ENCODE assay signal across 26 cellular contexts in genomic region chr17:56367381-56367780, GRCh38.
DNase-seq lines count a peak whose midpoint lies in the region; ATAC-seq and TF ChIP-seq lines count a peak whose summit lies in the region.
"Had no signal": no experiment of that assay in that cellular context is flagged by ENCODE, and none has a peak within 500 bp of the region (broad histone marks: within the 10 kb centered on the region; RNA-seq: fewer than 3 reads in every experiment).

No MANE protein-coding gene starts in this region.

- H3K4me1 ChIP-seq in H9 (ENCODE audit: insufficient read depth, low read length) = peaks cover 4% of the 10 kb centered on the region; the same call in 1 of the 2 replicates
- peaks cover 3% of the 10 kb centered on the region for H3K4me1 ChIP-seq in mesendoderm (ENCODE audit: control insufficient read depth, low read depth, low read length)

- no peaks in the 10 kb centered on the region for H3K36me3 ChIP-seq in mesendoderm (ENCODE audit: control insufficient read depth, insufficient read depth, low read length)
- H3K36me3 ChIP-seq: BLaER1 had no signal

- ATAC-seq in GM19455 (IDR thresholded peaks at IDR 0.05; ENCODE audit: unreplicated experiment) (no peak), GM21723 (IDR thresholded peaks at IDR 0.05; ENCODE audit: unreplicated experiment) (no peak)
- ATAC-seq: GM12878, HepG2 had no signal

- H4K8ac ChIP-seq in H9 (replicated peaks; ENCODE audit: insufficient read length, low read depth, low read length) (no peak overlapping the region), mesendoderm (ENCODE audit: low read depth, low read length) (no peak overlapping the region)

- H2BK12ac ChIP-seq in H9 (ENCODE audit: insufficient read length, low read depth, low read length) = no peak overlapping the region

- H3K27ac ChIP-seq in H9 (ENCODE audit: insufficient read length, low read depth, low read length) = no peak overlapping the region
- H3K27ac ChIP-seq in mesendoderm (ENCODE audit: low read depth, low read length) = no peak overlapping the region
- H3K27ac ChIP-seq: BLaER1, RWPE1 had no signal

- no peaks in the 10 kb centered on the region for H3K9me3 ChIP-seq in H9 (ENCODE audit: control insufficient read depth, low read depth, low read length)
- H3K9me3 ChIP-seq: BLaER1, SK-N-SH had no signal

- H3K27ac Mint-ChIP-seq in H9 (0 out of 7 replicates have a peak overlapping the region, but pooled peaks of 1 of the 3 experiments have one; percentile 7), progenitor cell of endocrine pancreas (peak overlapping the region; percentile 57)
- H3K27ac Mint-ChIP-seq: CD4-positive, CD25-positive, alpha-beta regulatory T cell had no signal

- H3T11ph ChIP-seq in H9 (ENCODE audit: low read length) = no peak overlapping the region

- no CpG with 5 or more reads among the region's 1 CpG for WGBS in H9 (ENCODE audit: extremely low coverage, insufficient read length, low lambda C conversion rate)
- WGBS in mesendoderm (ENCODE audit: extremely low coverage, insufficient coverage, low lambda C conversion rate) = no CpG with 5 or more reads among the region's 1 CpG

- H2BK15ac ChIP-seq in H9 (ENCODE audit: low read depth, low read length) (no peak overlapping the region), mesendoderm (replicated peaks; ENCODE audit: low read depth) (no peak overlapping the region)

- H3K56ac ChIP-seq in H9 (ENCODE audit: insufficient read length, low read depth, low read length) (no peak overlapping the region), mesendoderm (ENCODE audit: low read length) (no peak overlapping the region)

- H3K27me3 ChIP-seq in H9 (ENCODE audit: insufficient read depth, low read length) = no peaks in the 10 kb centered on the region
- no peaks in the 10 kb centered on the region for H3K27me3 ChIP-seq in mesendoderm (ENCODE audit: insufficient read depth, low read length, poor library complexity)
- H3K27me3 ChIP-seq: BLaER1 had no signal

- H4K91ac ChIP-seq in H9 (ENCODE audit: insufficient read length, low read depth, low read length) = no peak overlapping the region

- TF ChIP-seq CTCF in H9 (conservative IDR thresholded peaks at IDR 0.05) = no peak
- TF ChIP-seq CTCF in progenitor cell of endocrine pancreas (IDR thresholded peaks at IDR 0.05; ENCODE audit: unreplicated experiment) = no peak

- H3K9ac ChIP-seq in H9 (ENCODE audit: extremely low read depth, insufficient read length, low read length) (no peak overlapping the region), mesendoderm (ENCODE audit: low read length) (no peak overlapping the region)
- H3K9ac ChIP-seq: BLaER1, SK-N-SH had no signal

- no peaks in the 10 kb centered on the region for H3K27me3 Mint-ChIP-seq in H9 (ENCODE audit: low read depth)
- H3K27me3 Mint-ChIP-seq in progenitor cell of endocrine pancreas = no peaks in the 10 kb centered on the region

- H2BK20ac ChIP-seq in H9 (ENCODE audit: low read depth, low read length, poor library complexity, severe bottlenecking) = no peak overlapping the region

- H3K36me3 Mint-ChIP-seq in H9 (ENCODE audit: insufficient read depth in 1 of 3, low read depth in 3 of 3) (no peaks in the 10 kb centered on the region), progenitor cell of endocrine pancreas (ENCODE audit: insufficient read depth) (no peaks in the 10 kb centered on the region)
- H3K36me3 Mint-ChIP-seq: CD4-positive, CD25-positive, alpha-beta regulatory T cell had no signal

- H3K4me3 Mint-ChIP-seq in H9 (no peak overlapping the region), progenitor cell of endocrine pancreas (ENCODE audit: low read depth) (no peak overlapping the region)
- H3K4me3 Mint-ChIP-seq: CD4-positive, CD25-positive, alpha-beta regulatory T cell had no signal

- no peaks in the 10 kb centered on the region for H3K79me2 ChIP-seq in H9 (ENCODE audit: insufficient read depth, low read length)
- no peaks in the 10 kb centered on the region for H3K79me2 ChIP-seq in mesendoderm (ENCODE audit: control insufficient read depth, insufficient read depth, low read length)

- H3K18ac ChIP-seq in H9 (ENCODE audit: insufficient read length, low read depth, low read length) (no peak overlapping the region), mesendoderm (ENCODE audit: low read length) (no peak overlapping the region)

- no peak overlapping the region for H2BK120ac ChIP-seq in H9 (ENCODE audit: low read depth, low read length, poor library complexity, severe bottlenecking)
- H2BK120ac ChIP-seq in mesendoderm (ENCODE audit: low read depth, low read length) = no peak overlapping the region

- H3K9me3 Mint-ChIP-seq in H9 (no peaks in the 10 kb centered on the region; a peak in 1 of 5 replicates), progenitor cell of endocrine pancreas (ENCODE audit: low read depth) (peaks cover 3% of the 10 kb centered on the region)

- H2AK5ac ChIP-seq in H9 (ENCODE audit: insufficient read length, low read length) (no peak overlapping the region), mesendoderm (ENCODE audit: low read length) (no peak overlapping the region)

- no peak overlapping the region for H2BK5ac ChIP-seq in H9 (ENCODE audit: insufficient read length, low read length)
- no peak overlapping the region for H2BK5ac ChIP-seq in mesendoderm (ENCODE audit: low read length)

- H3K4me3 ChIP-seq in mesendoderm (ENCODE audit: low read length) = no peak overlapping the region
- H3K4me3 ChIP-seq: BLaER1, GM12878 had no signal

- DNase-seq in H9 (no peak), ecto neural progenitor cell (ENCODE audit: low spot score) (peak; percentile 56), mesendoderm (peak; percentile 49), progenitor cell of endocrine pancreas (ENCODE audit: low spot score, unreplicated experiment) (no peak), SK-N-DZ (ENCODE audit: low spot score) (no peak), medulla oblongata (ENCODE audit: extremely low spot score) (no peak)
- DNase-seq: CD4-positive, CD25-positive, alpha-beta regulatory T cell; COR-L47; DMS53; GDM1; NCI-H1105; NCI-H1436 treated with DMSO at 0.1 percent for 48 hours; NCI-H187 treated with DMSO at 0.1 percent for 48 hours; NCI-H446 treated with DMSO at 0.1 percent for 48 hours; NCI-H526; NCI-H82; NK-92 treated with Interleukin-12 subunit alpha and Interleukin-12 subunit beta, amount 100 ng/mL, for 24 hours; SHP77; SK-N-SH; SW 1271 had no signal

- no peak overlapping the region for H3K4me2 ChIP-seq in H9 (ENCODE audit: insufficient read depth, insufficient read length, low read length)
- no peak overlapping the region for H3K4me2 ChIP-seq in mesendoderm (ENCODE audit: low read length)
- H3K4me2 ChIP-seq: BLaER1, SK-N-SH had no signal

- H4K5ac ChIP-seq in H9 (ENCODE audit: insufficient read length, low read depth, low read length) (no peak overlapping the region), mesendoderm (ENCODE audit: low read length) (no peak overlapping the region)

- H4K20me1 ChIP-seq in H9 (ENCODE audit: control insufficient read depth, insufficient read depth, insufficient read length) = no peaks in the 10 kb centered on the region
- H4K20me1 ChIP-seq: BLaER1 had no signal

- no peak overlapping the region for H3K23ac ChIP-seq in H9 (ENCODE audit: insufficient read length, low read depth, low read length)
- H3K23ac ChIP-seq in mesendoderm (ENCODE audit: low read length) = no peak overlapping the region

- H3K79me1 ChIP-seq in H9 (ENCODE audit: insufficient read depth, low read depth, low read length, poor library complexity, severe bottlenecking) = no peaks in the 10 kb centered on the region
- no peaks in the 10 kb centered on the region for H3K79me1 ChIP-seq in mesendoderm (ENCODE audit: low read length)

- no peak overlapping the region for H3K4ac ChIP-seq in H9 (ENCODE audit: low read depth, low read length)
- H3K4ac ChIP-seq in mesendoderm (ENCODE audit: low read depth, low read length) = no peak overlapping the region

- peak overlapping the region; percentile 40 for H2AFZ ChIP-seq in H9 (ENCODE audit: low read length)

- no peak overlapping the region for H3K14ac ChIP-seq in H9 (ENCODE audit: insufficient read depth, low read length)

- H3K4me1 Mint-ChIP-seq in H9 (peaks cover 4 to 9% of the 10 kb centered on the region in 2 experiments; a peak in 3 of 4 replicates), progenitor cell of endocrine pancreas (ENCODE audit: low read depth) (peaks cover 22% of the 10 kb centered on the region)
- H3K4me1 Mint-ChIP-seq: CD4-positive, CD25-positive, alpha-beta regulatory T cell had no signal

- H3K23me2 ChIP-seq in H9 (ENCODE audit: insufficient read length, low read depth, low read length, poor library complexity, severe bottlenecking) = no peaks in the 10 kb centered on the region

Comparison
In these comparisons a context has a peak if more than half of its experiments do, and no peak if none do; other contexts are left out.
1. DNase-seq: peak in ecto neural progenitor cell (single experiment) and mesendoderm (single experiment); none in H9 (single experiment), progenitor cell of endocrine pancreas (single experiment), SK-N-DZ (single experiment) and medulla oblongata (single experiment).